ENCODE assay signal across 18 cellular contexts in the genomic region with DNA sequence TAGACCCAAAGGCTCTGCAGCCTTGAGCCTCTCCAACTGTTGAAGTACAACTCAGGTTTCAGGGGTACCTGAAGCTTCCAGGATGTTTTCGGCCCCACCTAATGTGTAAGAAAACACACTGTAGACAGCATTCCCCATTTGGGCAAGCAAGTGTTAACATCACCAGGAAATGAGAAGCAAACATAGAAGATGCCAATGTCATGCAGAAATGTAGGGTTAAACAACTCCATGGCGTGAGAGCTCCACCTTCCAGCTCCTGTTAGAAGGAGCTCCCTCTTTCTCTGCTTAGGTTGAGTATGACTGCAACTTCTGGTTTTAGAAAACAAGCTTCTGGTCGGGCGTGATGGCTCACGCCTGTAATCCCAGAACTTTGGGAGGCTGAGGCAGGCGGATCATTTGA. TPM values are rescaled to one million over a fixed set of nuclear protein-coding genes. Genes with fewer than 3 reads are reported as not detected.
DNase-seq lines count a peak whose midpoint lies in the region; ATAC-seq, FAIRE-seq and TF ChIP-seq lines count a peak whose summit lies in the region.
"Had no signal": no experiment of that assay in that cellular context is flagged by ENCODE, and none has a peak within 500 bp of the region (broad histone marks: within the 10 kb centered on the region; RNA-seq: fewer than 3 reads in every experiment).

No MANE protein-coding gene starts in this region.

- H3K4me1 ChIP-seq in A549: peaks cover 7% of the 10 kb centered on the region; the same call in 1 of the 3 replicates
- no peaks in the 10 kb centered on the region for H3K4me1 ChIP-seq in HCT116 (ENCODE audit: control insufficient read depth in 1 of 2, insufficient read depth in 2 of 2, low read length in 2 of 2)
- H3K4me1 ChIP-seq: Peyer's patch, SJCRH30 had no signal

- TF ChIP-seq POLR2A in A549 (IDR thresholded peaks at IDR 0.05; ENCODE audit: low read length): no peak
- TF ChIP-seq POLR2A in HCT116 (IDR thresholded peaks at IDR 0.05; ENCODE audit: borderline replicate concordance, extremely low read depth, insufficient read depth, insufficient read length): no peak

- H2AFZ ChIP-seq in HCT116 (ENCODE audit: low read depth, low read length, poor library complexity, severe bottlenecking): no peak overlapping the region

- peak in 1 of 2 experiments; percentile 49 for DNase-seq in A549 (ENCODE audit: low read depth in 1 of 2, low spot score in 1 of 2)
- no peak for DNase-seq in HCT116 (ENCODE audit: low read depth, low spot score)
- DNase-seq in NCI-H69 (lab: John Stamatoyannopoulos, UW): peak; percentile 14
- DNase-seq in cerebellar cortex (ENCODE audit: low spot score): peak; percentile 16
- no peak for DNase-seq in NCI-H226
- DNase-seq in OCI-M1 (lab: John Stamatoyannopoulos, UW): no peak
- DNase-seq: CD4-positive, CD25-positive, alpha-beta regulatory T cell; COR-L47; GOT3; MG63; NCI-H1105; NCI-H2081 treated with DMSO at 0.1 percent for 48 hours; NCI-H446 treated with DMSO at 0.1 percent for 48 hours; Peyer's patch; SJCRH30 had no signal

- CTCF ChIA-PET in A549 (lab: Yijun Ruan, JAX) (interaction anchor here (0.7 to 2.8 kb wide), 5 partner anchors 10 to 789 kb away, joined by 3 to 11 read pairs (median 3); no protein-coding TSS in a partner anchor), HCT116 (lab: Charles Lee) (interaction anchor here (1.9 kb wide), 1 partner anchor 78 kb away, joined by 8 read pairs; no protein-coding TSS in a partner anchor)

- intact Hi-C loops in HCT116 (cut with micrococcal nuclease): no loop called here

- H3K36me3 ChIP-seq in HCT116 (ENCODE audit: control insufficient read depth in 1 of 2, insufficient read depth in 2 of 2, low read length in 2 of 2): no peaks in the 10 kb centered on the region
- H3K36me3 ChIP-seq: MG63, Peyer's patch, SJCRH30 had no signal

- H3K9me3 ChIP-seq in A549 (no peaks in the 10 kb centered on the region; the same call in 2 of the 3 replicates), HCT116 (ENCODE audit: control insufficient read depth in 1 of 2, insufficient read depth in 1 of 2, low read depth in 1 of 2, low read length in 2 of 2) (no peaks in the 10 kb centered on the region)
- H3K9me3 ChIP-seq: Peyer's patch, SJCRH30 had no signal

- H3K9ac ChIP-seq in HCT116 (ENCODE audit: low read length): no peak overlapping the region

- H3K4me2 ChIP-seq in A549: no peak overlapping the region
- no peak overlapping the region for H3K4me2 ChIP-seq in HCT116 (ENCODE audit: low read length)

- POLR2A ChIA-PET in A549 (lab: Yijun Ruan, JAX): interaction anchor here (0.6 kb wide), 1 partner anchor 80 kb away, joined by 3 read pairs; no protein-coding TSS in a partner anchor
- POLR2A ChIA-PET in HCT116 (lab: Charles Lee): no interaction called here

- no peaks in the 10 kb centered on the region for H3K9me2 ChIP-seq in HCT116 (ENCODE audit: insufficient read depth)

- H3K4me3 ChIP-seq in A549 (no peak overlapping the region), HCT116 (replicated peaks in 1 of 2; ENCODE audit: low read depth in 1 of 2, low read length in 2 of 2) (no peak overlapping the region)
- H3K4me3 ChIP-seq: MG63, Peyer's patch, SJCRH30 had no signal

- H3K27me3 ChIP-seq in HCT116 (ENCODE audit: insufficient read depth, low read length): no peaks in the 10 kb centered on the region
- H3K27me3 ChIP-seq: MG63, Peyer's patch, SJCRH30 had no signal

- TF ChIP-seq RAD21 in A549 (conservative IDR thresholded peaks at IDR 0.05 in 1 of 2, IDR thresholded peaks at IDR 0.05 in 1 of 2) (peak; percentile 17 to 30; a peak in 2 of 5 replicates), HCT116 (IDR thresholded peaks at IDR 0.05; ENCODE audit: low read depth) (peak; percentile 33; the same call in 1 of the 2 replicates)

- no peak for TF ChIP-seq CTCF in A549 (IDR thresholded peaks at IDR 0.05)
- TF ChIP-seq CTCF in HCT116 (IDR thresholded peaks at IDR 0.05 in 2 of 3, conservative IDR thresholded peaks at IDR 0.05 in 1 of 3; ENCODE audit: borderline replicate concordance in 1 of 3, insufficient read depth in 1 of 3, low read depth in 2 of 3, low read length in 2 of 3): no peak; a peak in 1 of 6 replicates

- ATAC-seq in A549: peak; percentile 37 to 74; a peak in 4 of 6 replicates
- ATAC-seq in HCT116: no peak
- no peak for ATAC-seq in HG03469 (IDR thresholded peaks at IDR 0.05; ENCODE audit: unreplicated experiment)

- RAD21 ChIA-PET in HCT116 (lab: Charles Lee; ENCODE audit: low non-redundant PET in 1 of 2, low total read pairs in 2 of 2, uncharacterized antibody in 2 of 2, unreplicated experiment in 2 of 2): interaction anchor here in 1 of 2 experiments (0.6 kb wide), 1 partner anchor 91 kb away, joined by 3 read pairs; no protein-coding TSS in a partner anchor

- no peak for FAIRE-seq in A549 (lab: Jason Lieb, UNC)
- FAIRE-seq: GM12891 had no signal

- TF ChIP-seq EP300 in A549 (IDR thresholded peaks at IDR 0.05): no peak

- 42% methylated on average over 6 of the region's 6 CpGs for WGBS in A549 (ENCODE audit: missing lambda C conversion rate)

- H3K79me2 ChIP-seq in HCT116 (ENCODE audit: insufficient read depth, low read length): no peaks in the 10 kb centered on the region

- no peak overlapping the region for H3K27ac ChIP-seq in A549
- H3K27ac ChIP-seq in HCT116 (ENCODE audit: low read depth, low read length): no peak overlapping the region
- H3K27ac ChIP-seq: Peyer's patch, SJCRH30 had no signal

- no TSS peak for BruUV-seq in HCT116 (replicated peaks; lab: Mats Ljungman, UMichigan)

- H4K20me1 ChIP-seq in HCT116 (ENCODE audit: insufficient read depth): no peaks in the 10 kb centered on the region

TF ChIP-seq in A549, 52 proteins besides CTCF, POLR2A, EP300 and RAD21:
- TF ChIP-seq RNF2 (IDR thresholded peaks at IDR 0.05; ENCODE audit: borderline replicate concordance, low read depth) (no peak), EHF (CRISPR knock-in tag; IDR thresholded peaks at IDR 0.05) (no peak), MYC (IDR thresholded peaks at IDR 0.05; ENCODE audit: borderline replicate concordance, low read length) (no peak)
- TF ChIP-seq, protein P1, sequence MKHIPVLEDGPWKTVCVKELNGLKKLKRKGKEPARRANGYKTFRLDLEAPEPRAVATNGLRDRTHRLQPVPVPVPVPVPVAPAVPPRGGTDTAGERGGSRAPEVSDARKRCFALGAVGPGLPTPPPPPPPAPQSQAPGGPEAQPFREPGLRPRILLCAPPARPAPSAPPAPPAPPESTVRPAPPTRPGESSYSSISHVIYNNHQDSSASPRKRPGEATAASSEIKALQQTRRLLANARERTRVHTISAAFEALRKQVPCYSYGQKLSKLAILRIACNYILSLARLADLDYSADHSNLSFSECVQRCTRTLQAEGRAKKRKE (CRISPR knock-in tag; IDR thresholded peaks at IDR 0.05; ENCODE audit: low read depth): no peak

TF ChIP-seq in HCT116, 20 proteins besides CTCF, POLR2A, EP300 and RAD21:
- TF ChIP-seq TCF7L2 (IDR thresholded peaks at IDR 0.05; ENCODE audit: borderline replicate concordance, extremely low read depth, insufficient read depth, insufficient read length) (no peak), SIN3A (IDR thresholded peaks at IDR 0.05; ENCODE audit: low read depth) (no peak), ZFX (IDR thresholded peaks at IDR 0.05) (no peak), EGR1 (IDR thresholded peaks at IDR 0.05; ENCODE audit: low read depth) (no peak)

RNA-seq across cellular contexts. Expression of a gene that starts 31.0 kb away (rescaled TPM):
- polyA plus RNA-seq in A549 (2011; rRNA removed) (21.9 and 22.1 TPM in 2 replicates), A549 (2017; fragmentation: RNase III; extraction: RNeasy Plus Mini Kit Qiagen cat#74134 plus additional on column Dnase treatment) (14.9 to 15.6 TPM (median 15.1 TPM) in 3 replicates)
- polyA plus RNA-seq in A549 (2012; cell fraction: cytosol; rRNA removed): 13.7 and 17.2 TPM in 2 replicates
- 16.6 and 21.5 TPM in 2 replicates for polyA plus RNA-seq in A549 (2012; cell fraction: nucleus; rRNA removed)
- polyA minus RNA-seq in A549 (2011; rRNA and poly(A)+ RNA removed): 66.5 and 71.0 TPM in 2 replicates
- total RNA-seq in HCT116 (2021; ENCODE audit: unreplicated experiment): 33.0 TPM
- polyA plus RNA-seq in HCT116 (2012): 29.3 and 36.2 TPM in 2 replicates

RNA-seq across cellular contexts. Expression of a gene that starts 50.6 kb away (rescaled TPM):
- polyA plus RNA-seq in A549 (2011; rRNA removed) (2.4 and 2.9 TPM in 2 replicates), A549 (2017; fragmentation: RNase III; extraction: RNeasy Plus Mini Kit Qiagen cat#74134 plus additional on column Dnase treatment) (4.1 to 4.6 TPM (median 4.4 TPM) in 3 replicates)
- 8.7 and 11.5 TPM in 2 replicates for polyA plus RNA-seq in A549 (2012; cell fraction: cytosol; rRNA removed)
- 11.0 and 12.4 TPM in 2 replicates for polyA plus RNA-seq in A549 (2012; cell fraction: nucleus; rRNA removed)
- 2.0 and 4.1 TPM in 2 replicates for polyA minus RNA-seq in A549 (2011; rRNA and poly(A)+ RNA removed)
- total RNA-seq in HCT116 (2021; ENCODE audit: unreplicated experiment): 10.2 TPM
- polyA plus RNA-seq in HCT116 (2012): 7.7 and 9.7 TPM in 2 replicates
- total RNA-seq: CD4-positive, CD25-positive, alpha-beta regulatory T cell; Peyer's patch; T-helper 1 cell treated with Interleukin-12 subunit alpha and Interleukin-12 subunit beta and Interleukin-4 antibody, amounts not matched to agents 30 ng/mL and 1 ng/mL, for 36 hours had no signal
- polyA plus RNA-seq: CD4-positive, CD25-positive, alpha-beta regulatory T cell had no signal

Comparison
In these comparisons a context has a peak if more than half of its experiments do, and no peak if none do; other contexts are left out.
1. ATAC-seq: peak in A549 (2 of 2); none in HCT116 (single experiment) and HG03469 (single experiment).
2. DNase-seq: peak in NCI-H69 (single experiment) and cerebellar cortex (single experiment); none in HCT116 (single experiment), NCI-H226 (single experiment) and OCI-M1 (single experiment).